In the genomic region with DNA sequence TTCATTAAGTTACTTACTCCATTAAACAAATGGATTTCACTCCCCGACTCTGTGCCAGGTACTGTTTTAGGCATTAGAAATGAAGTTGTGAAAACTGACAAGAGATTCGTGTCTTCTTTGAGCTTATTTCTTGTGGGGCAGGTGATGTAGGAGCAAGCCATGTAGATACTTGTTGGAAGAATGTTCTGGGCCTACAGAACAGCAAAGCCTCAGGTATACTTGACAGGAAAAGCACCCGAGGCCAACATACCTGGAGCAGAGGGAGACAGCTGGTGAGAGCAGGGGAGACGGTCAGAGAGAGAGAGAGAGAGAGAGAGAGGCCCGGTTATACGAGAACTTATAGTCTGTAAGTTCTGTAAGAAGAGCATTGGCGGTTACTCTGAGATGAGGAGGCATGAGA, we compare ENCODE assay signal across 27 cellular contexts.
"Had no signal": no experiment of that assay in that cellular context is flagged by ENCODE, and none has a peak within 500 bp of the region (broad histone marks: within the 10 kb centered on the region; RNA-seq: fewer than 3 reads in every experiment).

No MANE protein-coding gene starts in this region.

- H3K4me2 ChIP-seq: SK-N-SH had no signal

- DNase-seq: activated CD4-positive, alpha-beta T cell treated with anti-CD3 and anti-CD28 coated beads for 48 hours; activated CD4-positive, alpha-beta T cell treated with anti-CD3 and anti-CD28 coated beads, Interleukin-2, amount 50 U/mL, for 48 hours; activated CD8-positive, alpha-beta memory T cell treated with anti-CD3 and anti-CD28 coated beads, Interleukin-2, amount 10 ng/mL, durations not matched to agents 7 days and 5 days; activated gamma-delta T cell; activated naive CD4-positive, alpha-beta T cell treated with anti-CD3 and anti-CD28 coated beads for 36 hours; activated T-cell treated with anti-CD3 and anti-CD28 coated beads, Interleukin-2, amount 50 U/mL, for 24 hours; adrenal gland; anterior cingulate cortex; cerebellar nuclear complex; Karpas-422; MM.1S; NCI-H1105; NCI-H1436; NCI-H1694 treated with DMSO at 0.1 percent for 48 hours; NCI-H2029 treated with DMSO at 0.1 percent for 48 hours; NCI-H345; NCI-H510A; NCI-H526 treated with DMSO at 0.1 percent for 48 hours; NK-92 treated with Interleukin-12 subunit alpha and Interleukin-12 subunit beta, amount 100 ng/mL, for 24 hours; Peyer's patch; Right ventricle myocardium superior; SJCRH30; SK-N-SH; T-helper 1 cell; WERI-Rb-1 had no signal

- H3K4me3 Mint-ChIP-seq: activated CD8-positive, alpha-beta memory T cell treated with anti-CD3 and anti-CD28 coated beads, Interleukin-2, amount 10 ng/mL, durations not matched to agents 7 days and 5 days; activated naive CD4-positive, alpha-beta T cell treated with anti-CD3 and anti-CD28 coated beads for 36 hours; activated naive CD8-positive, alpha-beta T cell; activated T-cell treated with anti-CD3 and anti-CD28 coated beads, Interleukin-2, amount 50 U/mL, for 24 hours had no signal

- H3K4me1 ChIP-seq: Peyer's patch had no signal

- H3K27ac Mint-ChIP-seq: activated CD8-positive, alpha-beta memory T cell treated with anti-CD3 and anti-CD28 coated beads, Interleukin-2, amount 10 ng/mL, durations not matched to agents 7 days and 5 days; activated naive CD4-positive, alpha-beta T cell treated with anti-CD3 and anti-CD28 coated beads for 36 hours; activated naive CD8-positive, alpha-beta T cell; activated T-cell treated with anti-CD3 and anti-CD28 coated beads, Interleukin-2, amount 50 U/mL, for 24 hours had no signal

- H3K9me3 ChIP-seq: adrenal gland, Peyer's patch, SJCRH30, SK-N-SH had no signal

- ATAC-seq: activated CD4-positive, CD25-positive, alpha-beta regulatory T cell treated with anti-CD3 and anti-CD28 coated beads, Interleukin-2, amount 50 U/mL, for 24 hours; activated CD8-positive, alpha-beta memory T cell treated with anti-CD3 and anti-CD28 coated beads, Interleukin-2, amount 10 ng/mL, durations not matched to agents 7 days and 5 days had no signal

- H3K27me3 Mint-ChIP-seq: activated CD8-positive, alpha-beta memory T cell treated with anti-CD3 and anti-CD28 coated beads, Interleukin-2, amount 10 ng/mL, durations not matched to agents 7 days and 5 days; activated naive CD8-positive, alpha-beta T cell; activated T-cell treated with anti-CD3 and anti-CD28 coated beads, Interleukin-2, amount 50 U/mL, for 24 hours had no signal

- H3K27ac ChIP-seq: adrenal gland, Peyer's patch, SJCRH30, WERI-Rb-1 had no signal

- H3K4me3 ChIP-seq: adrenal gland, Peyer's patch, SJCRH30 had no signal
